Comparison of ENCODE assay signal across 8 cellular contexts in the genomic region with DNA sequence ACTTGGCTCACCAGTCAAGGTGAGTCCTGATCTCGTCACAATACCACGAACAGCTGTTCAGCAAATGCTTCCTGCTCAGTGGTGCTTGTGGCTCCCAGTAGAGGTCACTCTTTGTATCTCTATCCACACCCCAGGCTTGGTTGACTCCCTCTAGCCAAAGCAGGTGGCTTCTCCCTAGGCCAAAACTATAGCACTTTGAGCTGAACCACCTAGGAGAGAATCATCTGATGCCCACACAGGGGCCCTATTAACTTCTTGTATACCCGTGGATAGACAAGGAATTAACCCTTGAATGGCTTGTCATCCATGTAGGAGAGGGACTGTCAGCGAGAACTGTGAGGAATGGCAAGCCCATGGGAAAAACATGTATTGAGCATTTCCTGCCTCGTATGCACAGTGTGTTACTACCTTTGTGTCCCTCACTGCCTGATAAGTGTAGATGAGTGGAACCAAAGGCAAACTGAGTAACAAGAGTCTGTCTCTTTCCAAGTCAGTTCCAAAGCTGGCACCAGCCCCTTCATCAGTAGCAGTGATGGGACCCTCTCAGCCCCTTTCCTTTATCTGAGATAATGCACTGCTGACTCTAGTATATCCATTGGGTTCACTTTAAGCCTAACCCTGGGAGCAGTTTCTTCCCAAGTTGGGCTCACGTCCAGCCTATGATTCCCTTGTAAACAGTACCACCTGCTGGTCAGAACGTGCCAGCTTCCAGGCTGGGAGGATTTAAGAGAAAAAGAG. TPM values are rescaled to one million over a fixed set of nuclear protein-coding genes. Genes with fewer than 3 reads are reported as not detected.
DNase-seq lines count a peak whose midpoint lies in the region; ATAC-seq and TF ChIP-seq lines count a peak whose summit lies in the region.

No MANE protein-coding gene starts in this region.

- H3K4me3 Mint-ChIP-seq in CD4-positive, alpha-beta memory T cell = peak overlapping the region in 1 of 8 donors; percentile 20

- no peak overlapping the region for H3K9ac ChIP-seq in adipocyte (ENCODE audit: low read length)

- H3K27me3 Mint-ChIP-seq in CD4-positive, alpha-beta memory T cell = no peaks in the 10 kb centered on the region

- H3K36me3 ChIP-seq in CD4-positive, alpha-beta memory T cell (ENCODE audit: insufficient read depth, low read length) = peaks cover 25% of the 10 kb centered on the region
- peaks cover 14% of the 10 kb centered on the region for H3K36me3 ChIP-seq in adipocyte (ENCODE audit: control insufficient read depth, insufficient read depth, low read length, severe bottlenecking)
- H3K36me3 ChIP-seq in heart right ventricle = peaks cover 0 to 42% (median 0%) of the 10 kb centered on the region in 9 donors
- peaks cover 0 to 23% of the 10 kb centered on the region in 2 donors for H3K36me3 ChIP-seq in psoas muscle (ENCODE audit: insufficient read depth in 1 of 2, low read depth in 1 of 2)

- no peak overlapping the region for H3K27ac ChIP-seq in CD4-positive, alpha-beta memory T cell (ENCODE audit: low read depth, low read length)
- H3K27ac ChIP-seq in heart right ventricle (peak overlapping the region in 2 of 10 donors; percentile 4 to 54), psoas muscle (peak overlapping the region; percentile 73)

- TF ChIP-seq CTCF in heart right ventricle (IDR thresholded peaks at IDR 0.05) = peak; percentile 57 to 93 (median 87)
- TF ChIP-seq CTCF in psoas muscle (IDR thresholded peaks at IDR 0.05) = peak; percentile 87

- peaks cover 14 to 43% of the 10 kb centered on the region in 2 donors for H3K36me3 Mint-ChIP-seq in CD4-positive, alpha-beta memory T cell

- H3K4me3 ChIP-seq in CD4-positive, alpha-beta memory T cell (ENCODE audit: low read length in 2 of 2) = no peak overlapping the region
- no peak overlapping the region for H3K4me3 ChIP-seq in adipocyte (ENCODE audit: low read length)
- no peak overlapping the region for H3K4me3 ChIP-seq in heart right ventricle
- H3K4me3 ChIP-seq in psoas muscle = no peak overlapping the region

- POLR2A ChIA-PET in CD4-positive, alpha-beta memory T cell (lab: Charles Lee; ENCODE audit: partially characterized antibody) = interaction anchor here (2.4 kb wide), 1 partner anchor 76 kb away, joined by 10 read pairs; the partner anchor contains the start of gene RALY

- WGBS in heart right ventricle, 2 donors = 15 to 18% methylated on average over 7 of the region's 7 CpGs
- 16 to 19% (median 17%) methylated on average over 7 of the region's 7 CpGs for WGBS in psoas muscle, 3 donors

- CTCF ChIA-PET in CD4-positive, alpha-beta memory T cell (lab: Charles Lee; ENCODE audit: partially characterized antibody) = interaction anchor here (0.8 to 5.9 kb wide), 34 partner anchors 8 to 280 kb away, joined by 3 to 84 read pairs (median 4); partner anchors contain the start of genes CHMP4B, EIF2S2 and RALY

- H3K9me3 ChIP-seq in CD4-positive, alpha-beta memory T cell (ENCODE audit: control insufficient read depth in 1 of 2, low read length in 2 of 2) = no peaks in the 10 kb centered on the region
- H3K9me3 ChIP-seq in adipocyte (ENCODE audit: control insufficient read depth, low read length) = no peaks in the 10 kb centered on the region
- no peaks in the 10 kb centered on the region for H3K9me3 ChIP-seq in heart right ventricle
- no peaks in the 10 kb centered on the region for H3K9me3 ChIP-seq in psoas muscle

- H3K9me3 Mint-ChIP-seq in CD4-positive, alpha-beta memory T cell = no peaks in the 10 kb centered on the region

- H3K4me1 Mint-ChIP-seq in CD4-positive, alpha-beta memory T cell = peaks cover 26 to 44% (median 35%) of the 10 kb centered on the region in 4 donors

- intact Hi-C loops in CD4-positive, alpha-beta memory T cell (cut with micrococcal nuclease) = loop anchor here (1.0 to 5.0 kb wide), 7 partner anchors 60 to 613 kb away; partner anchors contain the start of gene CHMP4B
- intact Hi-C loops in heart right ventricle (cut with DNase I) = loop anchor here (1.0 to 10.0 kb wide), 15 partner anchors 55 to 277 kb away; partner anchors contain the start of gene RALY (in 4 of the 10)
- intact Hi-C loops in psoas muscle (cut with DNase I) = loop anchor here (1.0 to 10.0 kb wide), 7 partner anchors 55 to 207 kb away; partner anchors contain the start of gene RALY (in 1 of the 2)

- peak; percentile 64 for ATAC-seq in GM21528 (IDR thresholded peaks at IDR 0.05; ENCODE audit: low FRiP score, unreplicated experiment)
- ATAC-seq in heart right ventricle = peak; percentile 86 to 93 (median 88)
- peak; percentile 90 to 95 (median 92) for ATAC-seq in psoas muscle
- ATAC-seq in GM19023 (IDR thresholded peaks at IDR 0.05; ENCODE audit: unreplicated experiment) = no peak

- H3K4me1 ChIP-seq in CD4-positive, alpha-beta memory T cell (ENCODE audit: insufficient read depth, low read length) = peaks cover 17% of the 10 kb centered on the region
- peaks cover 18% of the 10 kb centered on the region for H3K4me1 ChIP-seq in adipocyte (ENCODE audit: control insufficient read depth, insufficient read depth, low read length)
- peaks cover 14 to 53% (median 38%) of the 10 kb centered on the region in 9 donors for H3K4me1 ChIP-seq in heart right ventricle
- peaks cover 24% of the 10 kb centered on the region for H3K4me1 ChIP-seq in psoas muscle

- DNase-seq in CD4-positive, alpha-beta memory T cell = peak; percentile 50 to 75 (median 54)
- peak; percentile 39 for DNase-seq in NCI-H1048 (lab: John Stamatoyannopoulos, UW)
- peak; percentile 42 for DNase-seq in SKM-1 treated with dmso at 0.1 percent for 144 hours (lab: John Stamatoyannopoulos, UW; ENCODE audit: unreplicated experiment)
- DNase-seq in adipocyte (ENCODE audit: low read depth) = peak; percentile 90
- peak; percentile 48 to 75 for DNase-seq in heart right ventricle
- DNase-seq in psoas muscle = peak; percentile 63 to 79

- peak overlapping the region; percentile 10 to 88 (median 73) for H3K27ac Mint-ChIP-seq in CD4-positive, alpha-beta memory T cell

- H3K27me3 ChIP-seq in CD4-positive, alpha-beta memory T cell (ENCODE audit: insufficient read depth, low read length) = no peaks in the 10 kb centered on the region
- H3K27me3 ChIP-seq in adipocyte (replicated peaks; ENCODE audit: control insufficient read depth, insufficient read depth, low read length) = no peaks in the 10 kb centered on the region
- no peaks in the 10 kb centered on the region for H3K27me3 ChIP-seq in heart right ventricle
- no peaks in the 10 kb centered on the region for H3K27me3 ChIP-seq in psoas muscle (ENCODE audit: insufficient read depth in 3 of 3, low read length in 2 of 3)

RNA-seq across cellular contexts. Expression of gene EIF2S2, which starts 42.5 kb away (rescaled TPM):
- total RNA-seq in CD4-positive, alpha-beta memory T cell = 10 to 100 TPM; 52.2 to 53.1 TPM
- 10 to 100 TPM; 26.3 to 34.0 TPM for polyA plus RNA-seq in CD4-positive, alpha-beta memory T cell
- total RNA-seq in heart right ventricle (10 to 100 TPM; 32.4 to 59.7 (median 41.1) TPM), psoas muscle (10 to 100 TPM; 49.4 to 88.9 (median 82.8) TPM)
- polyA plus RNA-seq in heart right ventricle (10 to 100 TPM; 22.2 to 67.7 TPM), psoas muscle (100 to 1,000 TPM in 2 of 3 donors, 10 to 100 TPM in 1; 95.8 to 219 (median 192) TPM)

Comparison
In these comparisons a context has a peak if more than half of its experiments do, and no peak if none do; other contexts are left out.
1. DNase-seq: peak in every context shown above with its lines; median percentile 90 in adipocyte; 71 in psoas muscle; 62 in heart right ventricle; 54 in CD4-positive, alpha-beta memory T cell; 42 in SKM-1 treated with dmso at 0.1 percent for 144 hours; 39 in NCI-H1048.